8 cellular contexts compared by ENCODE assay signal in genomic region chr17:77959216-77959925, GRCh38. TPM values are rescaled to one million over a fixed set of nuclear protein-coding genes. Genes with fewer than 3 reads are reported as not detected.
DNase-seq lines count a peak whose midpoint lies in the region; TF ChIP-seq lines count a peak whose summit lies in the region.

No MANE protein-coding gene starts in this region.

- H3K27me3 ChIP-seq in cardiac muscle cell (peaks cover 31% of the 10 kb centered on the region), prostate gland (replicated peaks; ENCODE audit: insufficient read depth) (no peaks in the 10 kb centered on the region)

- peaks cover 15% of the 10 kb centered on the region for H3K4me1 ChIP-seq in cardiac muscle cell (ENCODE audit: low read depth)
- no peaks in the 10 kb centered on the region for H3K4me1 ChIP-seq in prostate gland (replicated peaks)

- H3K36me3 ChIP-seq in cardiac muscle cell (no peaks in the 10 kb centered on the region), prostate gland (no peaks in the 10 kb centered on the region)

- intact Hi-C loops in prostate gland (cut with DNase I): no loop called here

- H3K27ac ChIP-seq in cardiac muscle cell (no peak overlapping the region), prostate gland (peak overlapping the region; percentile 39 to 76)

- TF ChIP-seq CTCF in cardiac muscle cell (IDR thresholded peaks at IDR 0.05; ENCODE audit: low read depth, low read length) (no peak), prostate gland (IDR thresholded peaks at IDR 0.05) (no peak)

- peak overlapping the region; percentile 90 for H3K4me3 ChIP-seq in cardiac muscle cell
- peak overlapping the region; percentile 63 to 85 for H3K4me3 ChIP-seq in prostate gland

- DNase-seq in NCI-H2196 (lab: John Stamatoyannopoulos, UW; ENCODE audit: unreplicated experiment): peak; percentile 22
- no peak for DNase-seq in NCI-H2196 treated with DMSO at 0.1 percent for 48 hours (lab: John Stamatoyannopoulos, UW; ENCODE audit: unreplicated experiment)
- DNase-seq in NCI-H2171 (lab: John Stamatoyannopoulos, UW): peak; percentile 51
- DNase-seq in activated effector memory CD4-positive, alpha-beta T cell treated with Interleukin-2 at 50 U/mL for 16 hours: peak; percentile 19
- DNase-seq in cardiac muscle cell (ENCODE audit: low read depth in 1 of 2, low spot score in 1 of 2): peak; percentile 17 to 44
- peak; percentile 11 for DNase-seq in prostate gland (ENCODE audit: low spot score)
- DNase-seq in NCI-H226: no peak
- no peak for DNase-seq in GF-D8 (lab: John Stamatoyannopoulos, UW)

- WGBS in prostate gland: under 1% methylated on average over 75 of the region's 75 CpGs

- TF ChIP-seq POLR2A in prostate gland (IDR thresholded peaks at IDR 0.05): no peak

- H3K9me3 ChIP-seq in cardiac muscle cell (ENCODE audit: low read depth) (no peaks in the 10 kb centered on the region), prostate gland (no peaks in the 10 kb centered on the region)

RNA-seq across cellular contexts. Expression of gene TNRC6C, which starts 0.9 kb away (rescaled TPM):
- 7.1 and 13.3 TPM in 2 replicates for total RNA-seq in cardiac muscle cell
- polyA plus RNA-seq in cardiac muscle cell: 6.5 and 7.4 TPM in 2 replicates
- total RNA-seq in prostate gland: 10 to 100 TPM; 15.5 to 29.7 TPM

Comparison
In these comparisons a context has a peak if more than half of its experiments do, and no peak if none do; other contexts are left out.
1. DNase-seq: peak in NCI-H2196 (single experiment), NCI-H2171 (single experiment), activated effector memory CD4-positive, alpha-beta T cell treated with Interleukin-2 at 50 U/mL for 16 hours (single experiment), cardiac muscle cell (2 of 2) and prostate gland (single experiment); none in NCI-H2196 treated with DMSO at 0.1 percent for 48 hours (single experiment), NCI-H226 (single experiment) and GF-D8 (single experiment).